ENCODE assay signal across 22 cellular contexts in genomic region chr3:100009285-100010086, GRCh38.
DNase-seq lines count a peak whose midpoint lies in the region; ATAC-seq, FAIRE-seq and TF ChIP-seq lines count a peak whose summit lies in the region.
"Had no signal": no experiment of that assay in that cellular context is flagged by ENCODE, and none has a peak within 500 bp of the region (broad histone marks: within the 10 kb centered on the region; RNA-seq: fewer than 3 reads in every experiment).

No MANE protein-coding gene starts in this region.

- no peaks in the 10 kb centered on the region for H3K79me2 ChIP-seq in H9 (ENCODE audit: insufficient read depth, low read length)

- WGBS in H9 (ENCODE audit: extremely low coverage, insufficient read length, low lambda C conversion rate) = no CpG with 5 or more reads among the region's 5 CpGs
- 95% methylated on average over 3 of the region's 5 CpGs for WGBS in mesenchymal stem cell

- no peaks in the 10 kb centered on the region for H3K23me2 ChIP-seq in H9 (ENCODE audit: insufficient read length, low read depth, low read length, poor library complexity, severe bottlenecking)

- H3K36me3 ChIP-seq in bronchial epithelial cell (ENCODE audit: control insufficient read depth, insufficient read depth, low read length) (no peaks in the 10 kb centered on the region), mesenchymal stem cell (ENCODE audit: control insufficient read depth in 1 of 2, insufficient read depth in 2 of 2, low read depth in 1 of 2, low read length in 2 of 2) (no peaks in the 10 kb centered on the region)
- H3K36me3 ChIP-seq: esophagus muscularis mucosa, neutrophil had no signal

- H3K14ac ChIP-seq in H9 (ENCODE audit: insufficient read depth, low read length) (no peak overlapping the region), mesenchymal stem cell (ENCODE audit: low read length in 2 of 2) (no peak overlapping the region)

- H3K4me1 ChIP-seq in H9 (ENCODE audit: insufficient read depth, low read length) = peaks cover 4% of the 10 kb centered on the region
- H3K4me1 ChIP-seq in mesenchymal stem cell (ENCODE audit: control insufficient read depth, insufficient read depth, low read depth, low read length) = peaks cover 1% of the 10 kb centered on the region

- H3K56ac ChIP-seq in H9 (ENCODE audit: insufficient read length, low read depth, low read length) = no peak overlapping the region

- DNase-seq in H9 = no peak
- DNase-seq in bronchial epithelial cell (ENCODE audit: low read depth) = peak; percentile 43
- DNase-seq in mesenchymal stem cell = peak; percentile 23
- DNase-seq in stimulated activated naive B cell treated with anti-CD40 and anti-IgM and Interleukin-4, amounts not matched to agents 10 μg/mL and 1 μg/mL and 100 μg/mL, for 72 hours = no peak
- DNase-seq in D341Med (ENCODE audit: low spot score) = no peak
- DNase-seq: activated CD8-positive, alpha-beta memory T cell treated with anti-CD3 and anti-CD28 coated beads, Interleukin-2, amount 50 U/mL, for 4 hours; activated naive CD8-positive, alpha-beta T cell treated with anti-CD3 and anti-CD28 coated beads, Interleukin-2, amount 10 ng/mL, durations not matched to agents 7 days and 5 days; effector memory CD4-positive, alpha-beta T cell; foreskin melanocyte; NCI-H1105 treated with DMSO at 0.1 percent for 48 hours; NCI-H2081 treated with DMSO at 0.1 percent for 48 hours; NCI-H82; SHP77 treated with DMSO at 0.1 percent for 48 hours; stimulated activated CD4-positive, alpha-beta T cell treated with anti-CD3 and anti-CD28 coated beads, Interleukin-4, amount 100 ng/mL, for 1 hour; stimulated activated naive CD4-positive, alpha-beta T cell had no signal

- no peak for FAIRE-seq in bronchial epithelial cell (lab: Jason Lieb, UNC)
- FAIRE-seq: keratinocyte had no signal

- no peak overlapping the region for H2BK15ac ChIP-seq in H9 (ENCODE audit: low read depth, low read length)
- H2BK15ac ChIP-seq in mesenchymal stem cell (ENCODE audit: low read depth, poor library complexity, severe bottlenecking) = no peak overlapping the region

- H3K27me3 ChIP-seq in H9 (ENCODE audit: insufficient read depth, low read length) (no peaks in the 10 kb centered on the region), bronchial epithelial cell (ENCODE audit: control insufficient read depth, insufficient read depth, low read length) (no peaks in the 10 kb centered on the region), mesenchymal stem cell (ENCODE audit: control insufficient read depth in 1 of 2, insufficient read depth in 1 of 2, low read length in 2 of 2) (no peaks in the 10 kb centered on the region)
- H3K27me3 ChIP-seq: esophagus muscularis mucosa, neutrophil had no signal

- H2BK12ac ChIP-seq in H9 (ENCODE audit: insufficient read length, low read depth, low read length) (no peak overlapping the region), mesenchymal stem cell (ENCODE audit: low read length in 2 of 2) (peak overlapping the region in 1 of 2 experiments; percentile 93)

- H2AK5ac ChIP-seq in H9 (ENCODE audit: insufficient read length, low read length) (no peak overlapping the region), mesenchymal stem cell (ENCODE audit: low read length, severe bottlenecking) (no peak overlapping the region)

- no peak overlapping the region for H3K9ac ChIP-seq in H9 (ENCODE audit: extremely low read depth, insufficient read length, low read length)
- no peak overlapping the region for H3K9ac ChIP-seq in mesenchymal stem cell (ENCODE audit: low read length)

- H3K4me3 Mint-ChIP-seq in H9 = no peak overlapping the region
- H3K4me3 Mint-ChIP-seq in stimulated activated naive B cell treated with anti-CD40 and anti-IgM and Interleukin-4, amounts not matched to agents 10 μg/mL and 1 μg/mL and 100 μg/mL, for 72 hours = no peak overlapping the region
- H3K4me3 Mint-ChIP-seq: activated naive CD8-positive, alpha-beta T cell treated with anti-CD3 and anti-CD28 coated beads, Interleukin-2, amount 10 ng/mL, durations not matched to agents 7 days and 5 days; activated T-helper 17 cell treated with anti-CD3 and anti-CD28 coated beads, Interleukin-2, amount 50 U/mL, for 72 hours; WTC11 had no signal

- no peaks in the 10 kb centered on the region for H3K27me3 Mint-ChIP-seq in H9 (ENCODE audit: low read depth)
- H3K27me3 Mint-ChIP-seq in stimulated activated naive B cell treated with anti-CD40 and anti-IgM and Interleukin-4, amounts not matched to agents 10 μg/mL and 1 μg/mL and 100 μg/mL, for 72 hours = no peaks in the 10 kb centered on the region
- H3K27me3 Mint-ChIP-seq: activated naive CD8-positive, alpha-beta T cell treated with anti-CD3 and anti-CD28 coated beads, Interleukin-2, amount 10 ng/mL, durations not matched to agents 7 days and 5 days; activated T-helper 17 cell treated with anti-CD3 and anti-CD28 coated beads, Interleukin-2, amount 50 U/mL, for 72 hours had no signal

- H3K4me2 ChIP-seq in H9 (ENCODE audit: insufficient read depth, insufficient read length, low read length) (no peak overlapping the region), mesenchymal stem cell (ENCODE audit: low read length, poor library complexity, severe bottlenecking) (no peak overlapping the region)

- H3K27ac ChIP-seq in H9 (ENCODE audit: insufficient read length, low read depth, low read length) (no peak overlapping the region), mesenchymal stem cell (ENCODE audit: low read length, poor library complexity, severe bottlenecking) (peak overlapping the region; percentile 45)
- H3K27ac ChIP-seq: neutrophil had no signal

- H2BK120ac ChIP-seq in H9 (ENCODE audit: low read depth, low read length, poor library complexity, severe bottlenecking) = no peak overlapping the region
- no peak overlapping the region for H2BK120ac ChIP-seq in mesenchymal stem cell (ENCODE audit: low read depth, low read length)

- H3K18ac ChIP-seq in H9 (ENCODE audit: insufficient read length, low read depth, low read length) (no peak overlapping the region), mesenchymal stem cell (ENCODE audit: low read depth in 1 of 2, low read length in 2 of 2) (peak overlapping the region in 1 of 2 experiments; percentile 66)

- H3K36me3 Mint-ChIP-seq in H9 (ENCODE audit: insufficient read depth in 1 of 3, low read depth in 3 of 3) = peaks cover 0 to 3% (median 0%) of the 10 kb centered on the region in 3 experiments; a peak in 2 of 7 replicates
- H3K36me3 Mint-ChIP-seq in stimulated activated naive B cell treated with anti-CD40 and anti-IgM and Interleukin-4, amounts not matched to agents 10 μg/mL and 1 μg/mL and 100 μg/mL, for 72 hours = peaks cover 2 to 10% of the 10 kb centered on the region in 2 donors
- H3K36me3 Mint-ChIP-seq: WTC11 had no signal

- H4K5ac ChIP-seq in H9 (ENCODE audit: insufficient read length, low read depth, low read length) = no peak overlapping the region

- H4K8ac ChIP-seq in H9 (replicated peaks; ENCODE audit: insufficient read length, low read depth, low read length) (no peak overlapping the region), mesenchymal stem cell (ENCODE audit: low read length) (peak overlapping the region; percentile 77)

- H3K9me3 ChIP-seq in H9 (ENCODE audit: control insufficient read depth, low read depth, low read length) (no peaks in the 10 kb centered on the region), mesenchymal stem cell (ENCODE audit: control insufficient read depth, low read length) (no peaks in the 10 kb centered on the region)
- H3K9me3 ChIP-seq: esophagus muscularis mucosa, neutrophil had no signal

- H3K23ac ChIP-seq in H9 (ENCODE audit: insufficient read length, low read depth, low read length) (no peak overlapping the region), mesenchymal stem cell (ENCODE audit: low read length in 2 of 2) (no peak overlapping the region)

- peaks cover 16 to 22% of the 10 kb centered on the region in 2 experiments for H3K4me1 Mint-ChIP-seq in H9
- H3K4me1 Mint-ChIP-seq in stimulated activated naive B cell treated with anti-CD40 and anti-IgM and Interleukin-4, amounts not matched to agents 10 μg/mL and 1 μg/mL and 100 μg/mL, for 72 hours = peaks cover 15 to 23% of the 10 kb centered on the region in 2 donors

- H3K4ac ChIP-seq in H9 (ENCODE audit: low read depth, low read length) (no peak overlapping the region), mesenchymal stem cell (ENCODE audit: low read depth in 1 of 2, low read length in 2 of 2) (peak overlapping the region in 1 of 2 experiments; percentile 67)

- no peak overlapping the region for H3T11ph ChIP-seq in H9 (ENCODE audit: low read length)

- peaks cover 3% of the 10 kb centered on the region for H3K79me1 ChIP-seq in H9 (ENCODE audit: insufficient read depth, low read depth, low read length, poor library complexity, severe bottlenecking)
- peaks cover 3% of the 10 kb centered on the region for H3K79me1 ChIP-seq in mesenchymal stem cell (replicated peaks; ENCODE audit: low read length, poor library complexity, severe bottlenecking)

- no peak overlapping the region for H2BK5ac ChIP-seq in H9 (ENCODE audit: insufficient read length, low read length)
- no peak overlapping the region for H2BK5ac ChIP-seq in mesenchymal stem cell (ENCODE audit: low read depth, low read length, poor library complexity, severe bottlenecking)

- H4K91ac ChIP-seq in H9 (ENCODE audit: insufficient read length, low read depth, low read length) (no peak overlapping the region), mesenchymal stem cell (ENCODE audit: low read length) (no peak overlapping the region)

- ATAC-seq in stimulated activated naive B cell treated with anti-CD40 and anti-IgM and Interleukin-4, amounts not matched to agents 10 μg/mL and 1 μg/mL and 100 μg/mL, for 72 hours (replicated peaks) = peak; percentile 27 to 36
- ATAC-seq in GM21576 (IDR thresholded peaks at IDR 0.05; ENCODE audit: unreplicated experiment) (no peak), GM21447 (IDR thresholded peaks at IDR 0.05; ENCODE audit: unreplicated experiment) (no peak)
- ATAC-seq: activated T-helper 17 cell treated with anti-CD3 and anti-CD28 coated beads, Interleukin-2, amount 50 U/mL, for 72 hours; WTC11 had no signal

- H2AFZ ChIP-seq in H9 (ENCODE audit: low read length) (no peak overlapping the region), mesenchymal stem cell (ENCODE audit: low read depth, low read length) (no peak overlapping the region)

- H3K4me3 ChIP-seq in bronchial epithelial cell (ENCODE audit: low read depth, low read length) (no peak overlapping the region), mesenchymal stem cell (ENCODE audit: insufficient read depth in 1 of 2, low read depth in 1 of 2, low read length in 2 of 2) (no peak overlapping the region)
- H3K4me3 ChIP-seq: esophagus muscularis mucosa had no signal

- H3K27ac Mint-ChIP-seq in H9 = no peak overlapping the region; a peak in 1 of 7 replicates
- peak overlapping the region; percentile 65 for H3K27ac Mint-ChIP-seq in stimulated activated naive B cell treated with anti-CD40 and anti-IgM and Interleukin-4, amounts not matched to agents 10 μg/mL and 1 μg/mL and 100 μg/mL, for 72 hours
- H3K27ac Mint-ChIP-seq: activated naive CD8-positive, alpha-beta T cell treated with anti-CD3 and anti-CD28 coated beads, Interleukin-2, amount 10 ng/mL, durations not matched to agents 7 days and 5 days; activated T-helper 17 cell treated with anti-CD3 and anti-CD28 coated beads, Interleukin-2, amount 50 U/mL, for 72 hours; WTC11 had no signal

- H3K9me3 Mint-ChIP-seq in H9 = peaks cover 0 to 3% of the 10 kb centered on the region in 2 experiments; a peak in 1 of 5 replicates
- no peaks in the 10 kb centered on the region for H3K9me3 Mint-ChIP-seq in stimulated activated naive B cell treated with anti-CD40 and anti-IgM and Interleukin-4, amounts not matched to agents 10 μg/mL and 1 μg/mL and 100 μg/mL, for 72 hours
- H3K9me3 Mint-ChIP-seq: activated T-helper 17 cell treated with anti-CD3 and anti-CD28 coated beads, Interleukin-2, amount 50 U/mL, for 72 hours had no signal

- peak overlapping the region; percentile 11 for H2BK20ac ChIP-seq in H9 (ENCODE audit: low read depth, low read length, poor library complexity, severe bottlenecking)

- no peaks in the 10 kb centered on the region for H4K20me1 ChIP-seq in H9 (ENCODE audit: control insufficient read depth, insufficient read depth, insufficient read length)

- no peak for TF ChIP-seq CTCF in H9 (conservative IDR thresholded peaks at IDR 0.05)
- no peak for TF ChIP-seq CTCF in bronchial epithelial cell (IDR thresholded peaks at IDR 0.05; ENCODE audit: insufficient read depth, low read length, severe bottlenecking)

Comparison
In these comparisons a context has a peak if more than half of its experiments do, and no peak if none do; other contexts are left out.
1. DNase-seq: peak in bronchial epithelial cell (single experiment) and mesenchymal stem cell (single experiment); none in H9 (single experiment), stimulated activated naive B cell treated with anti-CD40 and anti-IgM and Interleukin-4, amounts not matched to agents 10 μg/mL and 1 μg/mL and 100 μg/mL, for 72 hours (single experiment) and D341Med (single experiment).
2. ATAC-seq: peak in stimulated activated naive B cell treated with anti-CD40 and anti-IgM and Interleukin-4, amounts not matched to agents 10 μg/mL and 1 μg/mL and 100 μg/mL, for 72 hours (2 of 2); none in GM21576 (single experiment) and GM21447 (single experiment).